Comparison of ENCODE assay signal across 22 cellular contexts in the genomic region with DNA sequence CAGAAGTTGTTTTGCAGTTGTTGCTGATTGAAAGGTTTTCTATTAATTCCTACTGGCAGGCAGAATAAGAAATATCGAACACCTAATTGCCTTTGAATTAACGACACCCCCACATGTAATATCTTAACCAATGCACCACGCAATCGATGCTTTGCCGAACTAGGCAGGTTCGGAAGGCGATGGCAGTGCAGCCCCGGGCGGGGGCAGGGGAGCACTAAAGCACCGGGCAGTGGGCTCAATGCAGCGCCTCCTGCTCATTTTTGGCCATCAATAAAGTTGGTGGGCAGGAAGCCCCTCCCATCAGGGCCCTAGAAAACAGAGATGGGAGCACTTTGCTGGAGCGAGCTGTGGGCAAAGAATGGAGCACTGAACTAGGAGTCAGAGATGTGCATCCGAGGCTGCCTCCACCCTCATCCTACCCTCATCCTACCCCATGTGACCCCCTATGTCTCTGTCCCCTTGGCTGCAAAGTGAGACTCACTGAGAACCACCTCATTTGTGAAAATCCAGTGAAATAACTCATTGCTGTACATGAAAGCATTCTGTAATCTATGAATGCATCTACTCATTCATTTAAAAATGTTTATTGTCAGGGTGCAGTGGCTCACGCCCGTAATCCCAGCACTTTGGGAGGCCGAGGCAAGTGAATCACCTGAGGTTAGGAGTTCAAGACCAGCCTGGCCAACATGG.
"Had no signal": no experiment of that assay in that cellular context is flagged by ENCODE, and none has a peak within 500 bp of the region (broad histone marks: within the 10 kb centered on the region; RNA-seq: fewer than 3 reads in every experiment).

No MANE protein-coding gene starts in this region.

- H3K9me3 Mint-ChIP-seq: dendritic cell treated with granulocyte-macrophage colony-stimulating factor and Interleukin-4, amounts not matched to agents 40 ng/mL and 50 ng/mL, for 4 days; effector memory CD8-positive, alpha-beta T cell; immature natural killer cell; mesothelial cell of epicardium had no signal

- H2AFZ ChIP-seq: hepatocyte had no signal

- H3K4me1 Mint-ChIP-seq: immature natural killer cell had no signal

- H3K4me2 ChIP-seq: hepatocyte had no signal

- H3K27ac ChIP-seq: colonic mucosa, esophagus muscularis mucosa, foreskin keratinocyte, gastroesophageal sphincter, heart left ventricle, hepatocyte, left lung, lower lobe of right lung had no signal

- H3K9me3 ChIP-seq: colonic mucosa, esophagus muscularis mucosa, gastroesophageal sphincter, heart left ventricle, left lung, lower lobe of right lung, mucosa of descending colon had no signal

- H3K27ac Mint-ChIP-seq: dendritic cell treated with granulocyte-macrophage colony-stimulating factor and Interleukin-4, amounts not matched to agents 40 ng/mL and 50 ng/mL, for 4 days; effector memory CD8-positive, alpha-beta T cell; immature natural killer cell; mesothelial cell of epicardium had no signal

- FAIRE-seq: endothelial cell of umbilical vein, frontal cortex had no signal

- H3K36me3 Mint-ChIP-seq: immature natural killer cell, mesothelial cell of epicardium had no signal

- ATAC-seq: effector memory CD8-positive, alpha-beta T cell; foreskin keratinocyte; gastroesophageal sphincter; heart left ventricle; left cardiac atrium; left lung; left ventricle myocardium superior; lower lobe of right lung; mucosa of descending colon had no signal

- DNase-seq: colonic mucosa; cortex of kidney; effector CD8-positive, alpha-beta T cell; effector memory CD8-positive, alpha-beta T cell; foreskin keratinocyte; heart left ventricle; hypothalamus; immature natural killer cell; islet precursor cell; left cardiac atrium; left lung; left ventricle myocardium superior; lower lobe of right lung; mesenchymal stem cell; mucosa of descending colon had no signal

- H3K4me3 ChIP-seq: colonic mucosa, esophagus muscularis mucosa, gastroesophageal sphincter, heart left ventricle, hepatocyte, left lung, lower lobe of right lung, mucosa of descending colon had no signal

- H3K4me1 ChIP-seq: colonic mucosa, foreskin keratinocyte had no signal

- H3K27me3 ChIP-seq: colonic mucosa, esophagus muscularis mucosa, gastroesophageal sphincter, hepatocyte had no signal

- H3K4me3 Mint-ChIP-seq: dendritic cell treated with granulocyte-macrophage colony-stimulating factor and Interleukin-4, amounts not matched to agents 40 ng/mL and 50 ng/mL, for 4 days; effector memory CD8-positive, alpha-beta T cell; immature natural killer cell; mesothelial cell of epicardium had no signal

- H3K36me3 ChIP-seq: colonic mucosa, esophagus muscularis mucosa, gastroesophageal sphincter, heart left ventricle, left lung, lower lobe of right lung had no signal

- H3K79me2 ChIP-seq: hepatocyte had no signal
